ENCODE assay signal across 10 cellular contexts in the genomic region with DNA sequence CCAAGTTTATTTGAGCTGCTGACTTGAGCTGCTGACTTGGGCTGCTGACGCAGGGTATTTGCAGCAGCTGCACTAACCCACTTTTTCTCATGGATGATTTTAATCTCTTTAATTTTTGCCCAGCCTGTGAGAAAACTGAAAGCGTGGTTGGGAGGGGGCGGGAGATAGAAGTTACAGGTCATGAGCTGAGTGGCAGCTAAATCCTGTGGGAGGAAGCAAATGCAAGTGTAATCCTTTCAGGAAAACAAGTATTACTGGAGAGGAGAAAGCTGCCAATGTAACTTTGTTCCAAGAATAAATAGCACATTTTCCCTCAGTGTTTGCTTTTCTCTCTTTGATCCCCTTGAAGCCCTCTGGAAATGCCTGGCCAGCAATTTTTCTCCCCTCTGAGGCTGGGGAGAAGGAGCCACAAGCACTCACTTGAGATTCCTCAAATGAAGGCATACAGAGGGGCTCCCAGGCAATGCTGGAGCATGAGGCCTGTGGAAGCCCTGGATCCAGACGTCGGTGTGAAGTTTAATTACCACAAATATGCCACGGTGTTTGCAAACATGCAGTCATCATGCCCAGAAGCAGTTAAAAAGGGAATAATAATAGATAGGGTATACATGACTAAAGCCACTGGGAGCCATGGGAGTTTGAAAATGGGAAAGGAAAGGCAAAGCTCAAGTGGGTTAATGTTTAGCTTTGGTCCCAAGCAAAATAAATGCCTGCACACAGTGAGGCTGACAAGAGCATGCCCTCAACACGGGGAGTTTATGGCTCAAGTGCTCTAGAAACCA. TPM values are rescaled to one million over a fixed set of nuclear protein-coding genes. Genes with fewer than 3 reads are reported as not detected.
DNase-seq lines count a peak whose midpoint lies in the region; ATAC-seq and TF ChIP-seq lines count a peak whose summit lies in the region.
"Had no signal": no experiment of that assay in that cellular context is flagged by ENCODE, and none has a peak within 500 bp of the region (broad histone marks: within the 10 kb centered on the region; RNA-seq: fewer than 3 reads in every experiment).

No MANE protein-coding gene starts in this region.

- H3F3A ChIP-seq in SK-N-SH (replicated peaks; ENCODE audit: insufficient read depth) = peaks cover 10% of the 10 kb centered on the region

- no peak overlapping the region for H3K4me2 ChIP-seq in SK-N-SH

- H3K9me3 Mint-ChIP-seq in glutamatergic neuron (ENCODE audit: unreplicated experiment) = no peaks in the 10 kb centered on the region

- peaks cover 22% of the 10 kb centered on the region; the same call in 1 of the 2 replicates for H3K79me2 ChIP-seq in SK-N-SH (ENCODE audit: insufficient read depth)

- H3K9ac ChIP-seq in SK-N-SH = no peak overlapping the region; the same call in 1 of the 2 replicates

- intact Hi-C loops in right lobe of liver (cut with DNase I) = no loop called here

- no peak for TF ChIP-seq RAD21 in SK-N-SH (IDR thresholded peaks at IDR 0.05; ENCODE audit: low read length)

- no peaks in the 10 kb centered on the region for H3K27me3 ChIP-seq in SK-N-SH (ENCODE audit: insufficient read depth)
- H3K27me3 ChIP-seq in brain microvascular endothelial cell (replicated peaks) = no peaks in the 10 kb centered on the region
- H3K27me3 ChIP-seq in right lobe of liver = no peaks in the 10 kb centered on the region
- no peaks in the 10 kb centered on the region for H3K27me3 ChIP-seq in thymus (ENCODE audit: control insufficient read depth, insufficient read depth)
- H3K27me3 ChIP-seq: uterus had no signal

- H3K4me1 ChIP-seq in SK-N-SH (ENCODE audit: control insufficient read depth in 1 of 2, insufficient read depth in 2 of 2, low read depth in 1 of 2, low read length in 1 of 2) (peaks cover 4 to 24% of the 10 kb centered on the region in 2 experiments; a peak in 3 of 4 replicates), right lobe of liver (peaks cover 0 to 17% (median 7%) of the 10 kb centered on the region in 4 donors), thymus (ENCODE audit: control insufficient read depth, insufficient read depth, low read length) (no peaks in the 10 kb centered on the region)
- H3K4me1 ChIP-seq: uterus had no signal

- peak; percentile 37 for ATAC-seq in SK-N-SH treated with all-trans-retinoic acid at 6 μM for 48 hours
- ATAC-seq in right lobe of liver = peak; percentile 86 to 91 (median 88)
- no peak for ATAC-seq in HG02623 (IDR thresholded peaks at IDR 0.05; ENCODE audit: unreplicated experiment)
- no peak for ATAC-seq in HG02571 (IDR thresholded peaks at IDR 0.05; ENCODE audit: unreplicated experiment)

- in situ Hi-C loops in brain microvascular endothelial cell (cut with HindIII; ENCODE audit: low pct_ligation_motif_present, low sequenced_read_pairs) = no loop called here

- TF ChIP-seq POLR2A in right lobe of liver (IDR thresholded peaks at IDR 0.05) = no peak

- H3K27ac Mint-ChIP-seq in glutamatergic neuron (ENCODE audit: unreplicated experiment) = no peak overlapping the region

- H3K4me3 ChIP-seq in SK-N-SH (ENCODE audit: low read depth in 2 of 2, low read length in 1 of 2) = no peak overlapping the region
- no peak overlapping the region for H3K4me3 ChIP-seq in brain microvascular endothelial cell (ENCODE audit: low read depth, low read length)
- H3K4me3 ChIP-seq in right lobe of liver = no peak overlapping the region
- no peak overlapping the region for H3K4me3 ChIP-seq in thymus (ENCODE audit: low read length)
- H3K4me3 ChIP-seq: uterus had no signal

- H3K36me3 Mint-ChIP-seq in glutamatergic neuron (ENCODE audit: unreplicated experiment) = no peaks in the 10 kb centered on the region

- TF ChIP-seq CTCF in SK-N-SH (IDR thresholded peaks at IDR 0.05) = no peak
- no peak for TF ChIP-seq CTCF in brain microvascular endothelial cell (IDR thresholded peaks at IDR 0.05; ENCODE audit: low read depth, low read length, missing control alignments)
- no peak for TF ChIP-seq CTCF in right lobe of liver (IDR thresholded peaks at IDR 0.05)
- no peak for TF ChIP-seq CTCF in glutamatergic neuron (IDR thresholded peaks at IDR 0.05; ENCODE audit: partially characterized antibody, unreplicated experiment)

- TF ChIP-seq EP300 in SK-N-SH (IDR thresholded peaks at IDR 0.05; ENCODE audit: borderline replicate concordance in 1 of 2, low read depth in 1 of 2, low read length in 1 of 2) = no peak

- H3K9me3 ChIP-seq in SK-N-SH (no peaks in the 10 kb centered on the region), right lobe of liver (no peaks in the 10 kb centered on the region), thymus (ENCODE audit: control insufficient read depth) (no peaks in the 10 kb centered on the region)
- H3K9me3 ChIP-seq: uterus had no signal

- H4K20me1 ChIP-seq in SK-N-SH (ENCODE audit: insufficient read depth) = no peaks in the 10 kb centered on the region

- no peak for DNase-seq in SK-N-SH
- DNase-seq in brain microvascular endothelial cell = peak; percentile 64
- DNase-seq in right lobe of liver = peak; percentile 27 to 61 (median 57)
- no peak for DNase-seq in glutamatergic neuron
- DNase-seq: activated gamma-delta T cell treated with Interleukin-2 at 50 U/mL for 16 hours, uterus had no signal

- POLR2A ChIA-PET in SK-N-SH (lab: Yijun Ruan, JAX) = no interaction called here

- no peaks in the 10 kb centered on the region for H3K9me2 ChIP-seq in SK-N-SH

- peaks cover 7% of the 10 kb centered on the region for H3K4me1 Mint-ChIP-seq in glutamatergic neuron (ENCODE audit: low read depth, unreplicated experiment)

- no peaks in the 10 kb centered on the region for H3K27me3 Mint-ChIP-seq in glutamatergic neuron (ENCODE audit: unreplicated experiment)

- CTCF ChIA-PET in SK-N-SH (lab: Yijun Ruan, JAX) = interaction anchor here (3.6 kb wide), 1 partner anchor 38 kb away, joined by 15 read pairs; no protein-coding TSS in a partner anchor

- H3K27ac ChIP-seq in SK-N-SH (ENCODE audit: low read depth in 2 of 2, low read length in 1 of 2) = no peak overlapping the region
- no peak overlapping the region for H3K27ac ChIP-seq in brain microvascular endothelial cell
- H3K27ac ChIP-seq in right lobe of liver = peak overlapping the region; percentile 76 to 87 (median 85)
- H3K27ac ChIP-seq in thymus (ENCODE audit: low read depth) = peak overlapping the region; percentile 68

- 66% methylated on average over 7 of the region's 7 CpGs for WGBS in SK-N-SH (ENCODE audit: low lambda C conversion rate)
- 12% methylated on average over 7 of the region's 7 CpGs for WGBS in right lobe of liver (ENCODE audit: insufficient coverage, low coverage, low lambda C conversion rate, missing lambda C conversion rate)
- WGBS in thymus = 79% methylated on average over 7 of the region's 7 CpGs

- H2AFZ ChIP-seq in SK-N-SH (ENCODE audit: low read depth) = no peak overlapping the region

- no peak overlapping the region for H3K4me3 Mint-ChIP-seq in glutamatergic neuron (ENCODE audit: unreplicated experiment)

- H3K36me3 ChIP-seq in SK-N-SH (replicated peaks in 1 of 2; ENCODE audit: control insufficient read depth in 1 of 2, insufficient read depth in 2 of 2, low read length in 1 of 2) (no peaks in the 10 kb centered on the region), brain microvascular endothelial cell (replicated peaks) (no peaks in the 10 kb centered on the region), right lobe of liver (no peaks in the 10 kb centered on the region), thymus (ENCODE audit: control insufficient read depth, insufficient read depth) (no peaks in the 10 kb centered on the region)
- H3K36me3 ChIP-seq: uterus had no signal

TF ChIP-seq in SK-N-SH treated with all-trans-retinoic acid at 6 μM for 48 hours, 23 proteins besides CTCF, POLR2A, EP300 and RAD21:
- no peak for TF ChIP-seq GLIS3 (CRISPR knock-in tag; IDR thresholded peaks at IDR 0.05)
- TF ChIP-seq, protein P1, sequence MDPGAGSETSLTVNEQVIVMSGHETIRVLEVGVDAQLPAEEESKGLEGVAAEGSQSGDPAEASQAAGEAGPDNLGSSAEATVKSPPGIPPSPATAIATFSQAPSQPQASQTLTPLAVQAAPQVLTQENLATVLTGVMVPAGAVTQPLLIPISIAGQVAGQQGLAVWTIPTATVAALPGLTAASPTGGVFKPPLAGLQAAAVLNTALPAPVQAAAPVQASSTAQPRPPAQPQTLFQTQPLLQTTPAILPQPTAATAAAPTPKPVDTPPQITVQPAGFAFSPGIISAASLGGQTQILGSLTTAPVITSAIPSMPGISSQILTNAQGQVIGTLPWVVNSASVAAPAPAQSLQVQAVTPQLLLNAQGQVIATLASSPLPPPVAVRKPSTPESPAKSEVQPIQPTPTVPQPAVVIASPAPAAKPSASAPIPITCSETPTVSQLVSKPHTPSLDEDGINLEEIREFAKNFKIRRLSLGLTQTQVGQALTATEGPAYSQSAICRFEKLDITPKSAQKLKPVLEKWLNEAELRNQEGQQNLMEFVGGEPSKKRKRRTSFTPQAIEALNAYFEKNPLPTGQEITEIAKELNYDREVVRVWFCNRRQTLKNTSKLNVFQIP (CRISPR knock-in tag; IDR thresholded peaks at IDR 0.05; ENCODE audit: borderline replicate concordance, low read depth) = no peak
- TF ChIP-seq ESRRG (CRISPR knock-in tag; IDR thresholded peaks at IDR 0.05) = no peak
- TF ChIP-seq ZNF565 (CRISPR knock-in tag; conservative IDR thresholded peaks at IDR 0.05; ENCODE audit: low read depth) = no peak
- no peak for TF ChIP-seq ZNF70 (CRISPR knock-in tag; IDR thresholded peaks at IDR 0.05)

RNA-seq across cellular contexts. Expression of a gene that starts 10.4 kb away (rescaled TPM):
- polyA plus RNA-seq in SK-N-SH (2012; rRNA removed) (79.0 and 93.0 TPM in 2 replicates), thymus (32.3 TPM)
- 54.3 and 67.8 TPM in 2 replicates for polyA plus RNA-seq in SK-N-SH (2012; cell fraction: cytosol; rRNA removed)
- 76.0 and 133 TPM in 2 replicates for polyA plus RNA-seq in SK-N-SH (2012; cell fraction: nucleus; rRNA removed)
- total RNA-seq in right lobe of liver (100 to 1,000 TPM in 2 of 6 experiments, 10 to 100 TPM in 4; 30.6 to 125 (median 74.5) TPM), glutamatergic neuron (ENCODE audit: unreplicated experiment) (not detected)

Comparison
In these comparisons a context has a peak if more than half of its experiments do, and no peak if none do; other contexts are left out.
1. ATAC-seq: peak in SK-N-SH treated with all-trans-retinoic acid at 6 μM for 48 hours (single experiment) and right lobe of liver (4 of 4); none in HG02623 (single experiment) and HG02571 (single experiment).
2. DNase-seq: peak in brain microvascular endothelial cell (single experiment) and right lobe of liver (3 of 3); none in SK-N-SH (single experiment) and glutamatergic neuron (single experiment).
3. H3K27ac ChIP-seq: peak in right lobe of liver (3 of 3) and thymus (single experiment); none in SK-N-SH (0 of 2) and brain microvascular endothelial cell (single experiment).
4. RNA of a gene that starts 10.4 kb away (total RNA-seq): 30.6 to 125 TPM in right lobe of liver; not detected in glutamatergic neuron (single experiment); every median in the first group is over 10 times any median in the second.